ENCODE assay signal across 8 cellular contexts in the genomic region with DNA sequence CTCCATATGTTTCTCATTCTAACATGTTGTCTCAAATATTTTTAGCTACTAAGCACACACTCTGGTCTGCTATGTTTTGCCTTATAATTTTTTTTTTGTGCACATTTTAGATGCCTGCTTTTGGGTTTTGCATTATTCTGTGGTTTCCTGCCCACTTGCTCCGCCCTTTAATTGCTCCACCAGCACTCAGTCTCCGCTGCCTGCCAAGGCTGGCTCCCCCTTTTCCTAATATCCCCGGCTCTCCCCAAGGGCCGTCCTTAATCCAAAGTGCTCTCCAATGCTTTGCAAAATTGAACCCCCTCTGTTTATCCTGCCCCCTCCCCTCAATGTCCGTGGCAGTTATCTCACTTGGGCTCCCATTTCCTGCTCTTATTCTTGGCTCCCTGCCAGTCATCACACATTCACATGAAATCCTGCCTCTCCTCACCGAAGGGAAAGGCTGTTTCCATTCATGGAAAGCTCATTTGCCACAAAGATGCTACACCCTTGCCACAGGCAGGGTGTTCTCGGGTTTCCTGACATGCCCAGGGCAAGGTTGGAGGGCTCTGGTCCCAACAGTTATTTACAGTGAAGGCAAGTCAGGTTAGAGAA.
DNase-seq lines count a peak whose midpoint lies in the region; ATAC-seq and TF ChIP-seq lines count a peak whose summit lies in the region.

No MANE protein-coding gene starts in this region.

- no peaks in the 10 kb centered on the region for H3K36me3 Mint-ChIP-seq in activated naive CD4-positive, alpha-beta T cell treated with anti-CD3 and anti-CD28 coated beads, Interleukin-2, amount 50 U/mL, for 72 hours

- CTCF ChIA-PET in OCI-LY7 (lab: Charles Lee; ENCODE audit: unreplicated experiment): no interaction called here

- intact Hi-C loops in OCI-LY7 (cut with micrococcal nuclease; ENCODE audit: unreplicated experiment): no loop called here

- BruUV-seq in OCI-LY7 (replicated peaks; lab: Mats Ljungman, UMichigan): no TSS peak

- no peaks in the 10 kb centered on the region for H3K4me1 ChIP-seq in OCI-LY7 (ENCODE audit: insufficient read depth, low read length, poor library complexity, severe bottlenecking)

- no peak overlapping the region for H3K4me2 ChIP-seq in OCI-LY7 (ENCODE audit: low read length)

- ATAC-seq in activated naive CD4-positive, alpha-beta T cell treated with anti-CD3 and anti-CD28 coated beads, Interleukin-2, amount 50 U/mL, for 72 hours: no peak
- ATAC-seq in HG02623 (IDR thresholded peaks at IDR 0.05; ENCODE audit: unreplicated experiment): no peak
- ATAC-seq in GM21381 (IDR thresholded peaks at IDR 0.05; ENCODE audit: unreplicated experiment): no peak

- POLR2A ChIA-PET in OCI-LY7 (lab: Charles Lee): interaction anchor here (0.7 kb wide), 1 partner anchor 239 kb away, joined by 3 read pairs; no protein-coding TSS in a partner anchor

- no peak overlapping the region for H3K27ac ChIP-seq in OCI-LY7 (ENCODE audit: low read depth, low read length, poor library complexity, severe bottlenecking)

- peak overlapping the region; percentile 14 to 88 for H3K27ac Mint-ChIP-seq in activated naive CD4-positive, alpha-beta T cell treated with anti-CD3 and anti-CD28 coated beads, Interleukin-2, amount 50 U/mL, for 72 hours

- no peaks in the 10 kb centered on the region for H3K79me2 ChIP-seq in OCI-LY7 (ENCODE audit: insufficient read depth, low read depth, low read length)

- H3K9me2 ChIP-seq in OCI-LY7 (ENCODE audit: insufficient read depth, low read length): no peaks in the 10 kb centered on the region

- no peak for TF ChIP-seq CTCF in OCI-LY7 (conservative IDR thresholded peaks at IDR 0.05; ENCODE audit: low read length)

- DNase-seq in COR-L47 (lab: John Stamatoyannopoulos, UW) (peak; percentile 91), NCI-H1105 treated with DMSO at 0.1 percent for 48 hours (lab: John Stamatoyannopoulos, UW) (peak; percentile 98), kidney tubule cell (ENCODE audit: low spot score) (peak; percentile 17), NAMALWA (ENCODE audit: low spot score) (no peak), OCI-LY7 (ENCODE audit: low spot score) (no peak)
- no peak for DNase-seq in activated naive CD4-positive, alpha-beta T cell treated with anti-CD3 and anti-CD28 coated beads, Interleukin-2, amount 50 U/mL, for 72 hours (ENCODE audit: low spot score in 2 of 2)

- no peak overlapping the region for H3K4me3 ChIP-seq in OCI-LY7 (ENCODE audit: low read depth, low read length, poor library complexity, severe bottlenecking)

- H2AFZ ChIP-seq in OCI-LY7 (ENCODE audit: low read length): no peak overlapping the region

- H3K36me3 ChIP-seq in OCI-LY7 (ENCODE audit: insufficient read depth, low read length): no peaks in the 10 kb centered on the region

- H3K9me3 Mint-ChIP-seq in activated naive CD4-positive, alpha-beta T cell treated with anti-CD3 and anti-CD28 coated beads, Interleukin-2, amount 50 U/mL, for 72 hours: no peaks in the 10 kb centered on the region

- no peaks in the 10 kb centered on the region for H3K9me3 ChIP-seq in OCI-LY7 (ENCODE audit: low read length)

- no peaks in the 10 kb centered on the region for H4K20me1 ChIP-seq in OCI-LY7 (ENCODE audit: insufficient read depth, low read length)

Comparison
In these comparisons a context has a peak if more than half of its experiments do, and no peak if none do; other contexts are left out.
1. DNase-seq: peak in COR-L47 (single experiment), NCI-H1105 treated with DMSO at 0.1 percent for 48 hours (single experiment) and kidney tubule cell (single experiment); none in activated naive CD4-positive, alpha-beta T cell treated with anti-CD3 and anti-CD28 coated beads, Interleukin-2, amount 50 U/mL, for 72 hours (0 of 2), NAMALWA (single experiment) and OCI-LY7 (single experiment).